27 cellular contexts compared by ENCODE assay signal in the genomic region with DNA sequence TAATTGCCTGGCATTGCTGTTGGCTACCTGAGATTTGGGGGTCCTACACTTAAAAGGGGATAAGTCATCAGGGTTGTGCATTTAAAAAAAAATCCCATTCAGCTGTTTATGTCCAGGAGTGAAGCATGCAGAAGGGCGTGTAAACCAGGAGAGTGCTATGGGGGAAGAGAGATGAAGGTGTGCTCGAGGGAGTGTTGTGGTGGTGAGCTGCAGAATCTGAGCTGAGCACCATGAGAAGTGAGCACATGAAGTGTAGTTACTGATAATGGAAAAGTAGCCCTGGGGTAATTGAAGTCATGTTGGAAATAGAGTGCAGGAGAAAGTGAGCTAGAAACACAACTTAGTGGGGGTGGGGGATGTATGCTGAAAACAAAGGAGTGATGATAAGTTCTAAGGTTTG. TPM values are rescaled to one million over a fixed set of nuclear protein-coding genes. Genes with fewer than 3 reads are reported as not detected.
"Had no signal": no experiment of that assay in that cellular context is flagged by ENCODE, and none has a peak within 500 bp of the region (broad histone marks: within the 10 kb centered on the region; RNA-seq: fewer than 3 reads in every experiment).

No MANE protein-coding gene starts in this region.

- ATAC-seq: activated CD8-positive, alpha-beta T cell treated with anti-CD3 and anti-CD28 coated beads, Interleukin-2, amount 10 ng/mL, durations not matched to agents 7 days and 5 days; activated T-cell treated with anti-CD3 and anti-CD28 coated beads, Interleukin-2, amount 50 U/mL, for 4 hours; PC-3; SK-N-SH treated with all-trans-retinoic acid at 6 μM for 48 hours; WTC11 had no signal

- H3K27ac ChIP-seq: SJSA1 had no signal

- H3K9me3 Mint-ChIP-seq: activated T-cell treated with anti-CD3 and anti-CD28 coated beads, Interleukin-2, amount 50 U/mL, for 4 hours; T-helper 1 cell treated with Interleukin-12 subunit alpha and Interleukin-12 subunit beta and Interleukin-4 antibody, amounts not matched to agents 30 μg/mL and 1 μg/mL, for 36 hours had no signal

- H3K4me3 Mint-ChIP-seq: activated CD8-positive, alpha-beta T cell treated with anti-CD3 and anti-CD28 coated beads, Interleukin-2, amount 10 ng/mL, durations not matched to agents 7 days and 5 days; activated naive CD8-positive, alpha-beta T cell; activated T-cell treated with anti-CD3 and anti-CD28 coated beads, Interleukin-2, amount 50 U/mL, for 4 hours; brain; T-helper 1 cell treated with Interleukin-12 subunit alpha and Interleukin-12 subunit beta and Interleukin-4 antibody, amounts not matched to agents 30 μg/mL and 1 μg/mL, for 36 hours; WTC11 had no signal

- H3K9me3 ChIP-seq: MG63, SJSA1 had no signal

- H3K27me3 ChIP-seq: MG63 had no signal

- DNase-seq: activated CD4-positive, alpha-beta T cell treated with anti-CD3 and anti-CD28 coated beads for 48 hours; activated CD4-positive, alpha-beta T cell treated with anti-CD3 and anti-CD28 coated beads, Interleukin-2, amount 50 U/mL, for 4 hours; activated CD4-positive, CD25-positive, alpha-beta regulatory T cell treated with anti-CD3 and anti-CD28 coated beads, Interleukin-2, amount 50 U/mL, for 72 hours; activated CD8-positive, alpha-beta T cell treated with anti-CD3 and anti-CD28 coated beads, Interleukin-2, amount 10 ng/mL, durations not matched to agents 7 days and 5 days; activated effector memory CD4-positive, alpha-beta T cell treated with anti-CD3 and anti-CD28 coated beads, Interleukin-2, amount 50 U/mL, for 16 hours; activated naive CD4-positive, alpha-beta T cell treated with Interleukin-2 at 50 U/mL for 16 hours; activated T-cell treated with anti-CD3 and anti-CD28 coated beads, Interleukin-2, amount 50 U/mL, for 4 hours; amygdala; KG1; MG63; NCI-H1105; NCI-H1436; NCI-H1694 treated with DMSO at 0.1 percent for 48 hours; NCI-H2029 treated with DMSO at 0.1 percent for 48 hours; NCI-H510A treated with DMSO at 0.1 percent for 48 hours; NCI-H69; NK-92 treated with Interleukin-12 subunit alpha and Interleukin-12 subunit beta, amount 100 ng/mL, for 24 hours; PC-3; SHP77; T-helper 9 cell had no signal

- H3K4me1 Mint-ChIP-seq: brain, WTC11 had no signal

- H3K4me1 ChIP-seq: SJSA1 had no signal

- H3K36me3 Mint-ChIP-seq: activated naive CD8-positive, alpha-beta T cell; brain; WTC11 had no signal

- H3K27ac Mint-ChIP-seq: activated CD8-positive, alpha-beta T cell treated with anti-CD3 and anti-CD28 coated beads, Interleukin-2, amount 10 ng/mL, durations not matched to agents 7 days and 5 days; activated naive CD8-positive, alpha-beta T cell; brain; T-helper 1 cell treated with Interleukin-12 subunit alpha and Interleukin-12 subunit beta and Interleukin-4 antibody, amounts not matched to agents 30 μg/mL and 1 μg/mL, for 36 hours; WTC11 had no signal

- H3K36me3 ChIP-seq: MG63, SJSA1 had no signal

- H3K4me3 ChIP-seq: MG63, SJSA1 had no signal

- H3K27me3 Mint-ChIP-seq: brain had no signal

RNA-seq across cellular contexts. Expression of a gene that starts 0.7 kb away (rescaled TPM):
- total RNA-seq: activated CD8-positive, alpha-beta T cell treated with anti-CD3 and anti-CD28 coated beads, Interleukin-2, amount 10 ng/mL, durations not matched to agents 7 days and 5 days; astrocyte; PC-3; SJSA1; WTC11 had no signal

RNA-seq across cellular contexts. Expression of a gene that starts 22.4 kb away (rescaled TPM):
- total RNA-seq: activated CD8-positive, alpha-beta T cell treated with anti-CD3 and anti-CD28 coated beads, Interleukin-2, amount 10 ng/mL, durations not matched to agents 7 days and 5 days; activated T-cell treated with anti-CD3 and anti-CD28 coated beads, Interleukin-2, amount 50 U/mL, for 4 hours; astrocyte; PC-3; SJSA1; WTC11 had no signal

RNA-seq across cellular contexts. Expression of a gene that starts 42.3 kb away (rescaled TPM):
- total RNA-seq: activated CD8-positive, alpha-beta T cell treated with anti-CD3 and anti-CD28 coated beads, Interleukin-2, amount 10 ng/mL, durations not matched to agents 7 days and 5 days; astrocyte; PC-3; SJSA1; WTC11 had no signal
